In genomic region chr4:185651851-185652250, GRCh38 we compare ENCODE assay signal across 21 cellular contexts.
A peak's percentile ranks its signal among the peaks of the same experiment; 100 is the strongest.
DNase-seq lines count a peak whose midpoint lies in the region; ATAC-seq and TF ChIP-seq lines count a peak whose summit lies in the region.
"Had no signal": no experiment of that assay in that cellular context is flagged by ENCODE, and none has a peak within 500 bp of the region (broad histone marks: within the 10 kb centered on the region; RNA-seq: fewer than 3 reads in every experiment).

No MANE protein-coding gene starts in this region.

- H3K4me3 Mint-ChIP-seq in GM23338 (no peak overlapping the region), chondrocyte (ENCODE audit: unreplicated experiment) (no peak overlapping the region)
- H3K4me3 Mint-ChIP-seq: activated T-cell treated with anti-CD3 and anti-CD28 coated beads, Interleukin-2, amount 50 U/mL, for 24 hours; naive thymus-derived CD8-positive, alpha-beta T cell had no signal

- peak overlapping the region; percentile 42; the same call in 1 of the 2 replicates for H3K27ac ChIP-seq in GM23338 (ENCODE audit: low read depth)
- H3K27ac ChIP-seq in ascending aorta = peak overlapping the region; percentile 28 to 53
- H3K27ac ChIP-seq in iPS-18a (ENCODE audit: low read length) = no peak overlapping the region
- peak overlapping the region; percentile 90 for H3K27ac ChIP-seq in rectal smooth muscle tissue (ENCODE audit: low read depth, low read length)
- H3K27ac ChIP-seq: BLaER1, breast epithelium, colonic mucosa, ovary had no signal

- no peaks in the 10 kb centered on the region for H3K9me3 Mint-ChIP-seq in GM23338
- no peaks in the 10 kb centered on the region for H3K9me3 Mint-ChIP-seq in chondrocyte (ENCODE audit: low read depth)
- H3K9me3 Mint-ChIP-seq: activated T-cell treated with anti-CD3 and anti-CD28 coated beads, Interleukin-2, amount 50 U/mL, for 24 hours; naive thymus-derived CD8-positive, alpha-beta T cell had no signal

- no peaks in the 10 kb centered on the region for H3K79me2 ChIP-seq in GM23338 (replicated peaks; ENCODE audit: insufficient read depth)

- H3K4me3 ChIP-seq in GM23338 = no peak overlapping the region
- peak overlapping the region in 1 of 2 donors; percentile 12 for H3K4me3 ChIP-seq in ascending aorta
- peak overlapping the region; percentile 0 for H3K4me3 ChIP-seq in iPS-18a (ENCODE audit: low read length)
- H3K4me3 ChIP-seq in rectal smooth muscle tissue (ENCODE audit: low read length) = no peak overlapping the region
- H3K4me3 ChIP-seq: BLaER1, breast epithelium, colonic mucosa, HAP-1, ovary had no signal

- no peaks in the 10 kb centered on the region for H3K9me3 ChIP-seq in ascending aorta
- no peaks in the 10 kb centered on the region for H3K9me3 ChIP-seq in iPS-18a (ENCODE audit: control insufficient read depth, low read depth, low read length)
- H3K9me3 ChIP-seq: BLaER1, breast epithelium, colonic mucosa, HAP-1, ovary had no signal

- peaks cover 41% of the 10 kb centered on the region for H3K4me1 ChIP-seq in GM23338 (ENCODE audit: insufficient read depth)
- no peaks in the 10 kb centered on the region for H3K4me1 ChIP-seq in ascending aorta
- peaks cover 45% of the 10 kb centered on the region for H3K4me1 ChIP-seq in iPS-18a (ENCODE audit: control insufficient read depth, low read depth, low read length)
- peaks cover 21% of the 10 kb centered on the region for H3K4me1 ChIP-seq in rectal smooth muscle tissue (ENCODE audit: control insufficient read depth, insufficient read depth, low read length)
- H3K4me1 ChIP-seq: BLaER1, breast epithelium had no signal

- H3K27me3 Mint-ChIP-seq in GM23338 (ENCODE audit: insufficient read depth, low read depth, poor library complexity) = no peaks in the 10 kb centered on the region
- H3K27me3 Mint-ChIP-seq in chondrocyte (ENCODE audit: low read depth) = no peaks in the 10 kb centered on the region

- intact Hi-C loops in ascending aorta (cut with DNase I) = loop anchor here (10.0 kb wide), 1 partner anchor 493 kb away; no protein-coding TSS in a partner anchor

- TF ChIP-seq CTCF in GM23338 (conservative IDR thresholded peaks at IDR 0.05; ENCODE audit: low read depth in 2 of 2) (no peak; a peak in 1 of 4 replicates), ascending aorta (IDR thresholded peaks at IDR 0.05) (no peak), chondrocyte (IDR thresholded peaks at IDR 0.05) (no peak)

- H3F3A ChIP-seq in GM23338 (replicated peaks; ENCODE audit: low read depth) = no peaks in the 10 kb centered on the region; the same call in 1 of the 2 replicates

- no peaks in the 10 kb centered on the region for H4K20me1 ChIP-seq in GM23338 (replicated peaks; ENCODE audit: insufficient read depth)
- H4K20me1 ChIP-seq: BLaER1 had no signal

- no peak overlapping the region for H2AFZ ChIP-seq in GM23338

- peak; percentile 52 for ATAC-seq in GM23338
- ATAC-seq in GM21619 (IDR thresholded peaks at IDR 0.05; ENCODE audit: unreplicated experiment) = no peak
- ATAC-seq: naive thymus-derived CD8-positive, alpha-beta T cell had no signal

- H3K9ac ChIP-seq in iPS-18a (ENCODE audit: low read length) (no peak overlapping the region), rectal smooth muscle tissue (ENCODE audit: low read length) (no peak overlapping the region)
- H3K9ac ChIP-seq: BLaER1 had no signal

- H3K4me1 Mint-ChIP-seq in GM23338 (peaks cover 53% of the 10 kb centered on the region), chondrocyte (ENCODE audit: low read depth) (peaks cover 32% of the 10 kb centered on the region)
- H3K4me1 Mint-ChIP-seq: naive thymus-derived CD8-positive, alpha-beta T cell had no signal

- no peaks in the 10 kb centered on the region for H3K27me3 ChIP-seq in GM23338 (ENCODE audit: insufficient read depth)
- H3K27me3 ChIP-seq in ascending aorta = no peaks in the 10 kb centered on the region
- no peaks in the 10 kb centered on the region for H3K27me3 ChIP-seq in iPS-18a (ENCODE audit: control insufficient read depth, insufficient read depth, low read length)
- H3K27me3 ChIP-seq in rectal smooth muscle tissue (ENCODE audit: control insufficient read depth, insufficient read depth, low read length) = no peaks in the 10 kb centered on the region
- H3K27me3 ChIP-seq: BLaER1, breast epithelium, colonic mucosa, ovary had no signal

- peak overlapping the region; percentile 20; the same call in 1 of the 2 replicates for H3K4me2 ChIP-seq in GM23338
- H3K4me2 ChIP-seq: BLaER1 had no signal

- no peak for DNase-seq in GM23338 (ENCODE audit: low spot score)
- no peak for DNase-seq in ascending aorta (ENCODE audit: low spot score in 2 of 2)
- DNase-seq in chondrocyte (ENCODE audit: low spot score) = no peak
- DNase-seq in NCI-H2196 treated with DMSO at 0.1 percent for 48 hours (lab: John Stamatoyannopoulos, UW; ENCODE audit: unreplicated experiment) = no peak
- DNase-seq: ACHN; activated T-cell treated with anti-CD3 and anti-CD28 coated beads, Interleukin-2, amount 50 U/mL, for 24 hours; colonic mucosa; kidney glomerular epithelial cell; mesenchymal stem cell; naive thymus-derived CD8-positive, alpha-beta T cell; NCI-H1694 treated with DMSO at 0.1 percent for 48 hours; NCI-H2171; NCI-H748 treated with DMSO at 0.1 percent for 48 hours; ovary; stimulated activated CD4-positive, alpha-beta T cell treated with anti-CD3 and anti-CD28 coated beads, Interleukin-15, amount 100 ng/mL, for 24 hours had no signal

- H3K9me2 ChIP-seq in GM23338 (ENCODE audit: insufficient read depth) = no peaks in the 10 kb centered on the region

- H3K27ac Mint-ChIP-seq in GM23338 (peak overlapping the region; percentile 78), chondrocyte (ENCODE audit: unreplicated experiment) (no peak overlapping the region)
- H3K27ac Mint-ChIP-seq: activated T-cell treated with anti-CD3 and anti-CD28 coated beads, Interleukin-2, amount 50 U/mL, for 24 hours; naive thymus-derived CD8-positive, alpha-beta T cell had no signal

- peaks cover 12% of the 10 kb centered on the region for H3K36me3 Mint-ChIP-seq in GM23338 (ENCODE audit: low read depth)
- peaks cover 23% of the 10 kb centered on the region for H3K36me3 Mint-ChIP-seq in chondrocyte (ENCODE audit: low read depth)
- H3K36me3 Mint-ChIP-seq: naive thymus-derived CD8-positive, alpha-beta T cell had no signal

- H3K36me3 ChIP-seq in GM23338 (ENCODE audit: insufficient read depth) (no peaks in the 10 kb centered on the region), ascending aorta (peaks cover 38 to 41% of the 10 kb centered on the region in 2 donors), iPS-18a (ENCODE audit: control insufficient read depth, low read depth, low read length) (no peaks in the 10 kb centered on the region), rectal smooth muscle tissue (ENCODE audit: control insufficient read depth, insufficient read depth, low read length) (peaks cover 3% of the 10 kb centered on the region)
- H3K36me3 ChIP-seq: BLaER1, breast epithelium, colonic mucosa, HAP-1, ovary had no signal

TF ChIP-seq in GM23338, 12 proteins besides CTCF, POLR2A, EP300 and RAD21 (continues in another document):
- TF ChIP-seq JUNB (IDR thresholded peaks at IDR 0.05; ENCODE audit: unreplicated experiment) = no peak
- no peak for TF ChIP-seq ETS1 (IDR thresholded peaks at IDR 0.05)
- no peak for TF ChIP-seq ZNF331 (CRISPR knock-in tag; IDR thresholded peaks at IDR 0.05; ENCODE audit: low read depth)
- TF ChIP-seq NANOG (IDR thresholded peaks at IDR 0.05; ENCODE audit: borderline replicate concordance) = no peak
- no peak for TF ChIP-seq EZH2phosphoT487 (IDR thresholded peaks at IDR 0.05; ENCODE audit: unreplicated experiment)
- no peak for TF ChIP-seq ZNF114 (CRISPR knock-in tag; IDR thresholded peaks at IDR 0.05)
- no peak for TF ChIP-seq POLR2AphosphoS5 (IDR thresholded peaks at IDR 0.05; ENCODE audit: low read depth)
- TF ChIP-seq REST (IDR thresholded peaks at IDR 0.05; ENCODE audit: unreplicated experiment) = no peak
